ENCODE assay signal across 9 cellular contexts in the genomic region with DNA sequence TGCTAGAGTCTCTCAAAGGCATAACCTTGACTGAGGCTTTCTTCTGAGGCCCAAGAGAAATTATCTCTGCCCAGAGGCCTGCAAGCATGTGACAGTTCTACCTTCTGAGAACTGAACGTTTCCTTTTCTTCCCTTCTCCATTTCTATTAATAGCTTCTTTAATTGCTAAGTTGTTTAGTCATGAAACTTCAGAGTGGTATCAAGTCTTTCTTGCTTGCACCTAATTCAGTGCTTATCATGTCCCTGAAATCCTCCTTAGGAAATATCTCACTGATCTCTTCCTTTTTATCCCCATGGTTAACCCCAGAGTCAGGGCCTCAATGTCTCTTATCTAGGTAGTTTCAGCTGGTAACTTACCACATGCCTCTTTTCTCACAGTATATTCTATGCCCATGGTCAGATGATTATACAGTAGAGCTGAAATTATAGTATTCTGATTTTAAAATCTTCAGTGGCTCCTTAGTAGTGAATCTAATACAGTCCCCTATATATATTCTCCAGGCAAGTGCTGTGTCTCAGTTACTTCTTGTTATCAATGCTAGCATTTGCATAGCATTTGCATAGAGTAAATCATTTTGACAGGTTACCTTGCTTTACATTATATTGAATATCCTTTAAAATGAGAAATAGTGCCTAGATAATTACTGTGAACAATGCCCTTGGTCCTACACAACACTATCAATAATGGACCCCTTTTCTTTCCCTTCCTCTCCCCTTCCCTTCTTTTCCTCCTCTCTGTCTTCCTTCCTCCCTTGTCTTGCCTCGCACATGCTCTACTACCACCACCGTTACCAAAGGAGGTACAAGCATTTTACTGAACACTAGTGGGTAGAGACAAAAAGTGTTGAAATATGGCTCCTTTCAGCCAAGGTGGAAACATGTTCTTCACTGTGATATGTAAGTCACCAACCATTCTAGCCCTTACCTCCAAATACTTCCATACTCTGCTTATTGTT. TPM values are rescaled to one million over a fixed set of nuclear protein-coding genes. Genes with fewer than 3 reads are reported as not detected.
DNase-seq lines count a peak whose midpoint lies in the region; ATAC-seq, FAIRE-seq and TF ChIP-seq lines count a peak whose summit lies in the region.
"Had no signal": no experiment of that assay in that cellular context is flagged by ENCODE, and none has a peak within 500 bp of the region (broad histone marks: within the 10 kb centered on the region; RNA-seq: fewer than 3 reads in every experiment).

No MANE protein-coding gene starts in this region.

- RAD21 ChIA-PET in GM12878 (lab: Charles Lee; ENCODE audit: unreplicated experiment), result interaction anchor here (1.3 kb wide), 1 partner anchor 33 kb away, joined by 7 read pairs; the partner anchor contains the start of gene KBTBD8

- H3K36me3 ChIP-seq in GM12878 (ENCODE audit: control insufficient read depth in 2 of 2, insufficient read depth in 2 of 2, low read length in 1 of 2) (no peaks in the 10 kb centered on the region), colonic mucosa (no peaks in the 10 kb centered on the region), uterus (no peaks in the 10 kb centered on the region)
- H3K36me3 ChIP-seq: heart right ventricle had no signal

- H3K9me3 ChIP-seq in GM12878 (replicated peaks; ENCODE audit: control insufficient read depth, insufficient read depth, low read length) (no peaks in the 10 kb centered on the region), colonic mucosa (no peaks in the 10 kb centered on the region), uterus (no peaks in the 10 kb centered on the region)
- H3K9me3 ChIP-seq: heart right ventricle had no signal

- H3K27me3 ChIP-seq in GM12878 (replicated peaks in 1 of 2; ENCODE audit: control insufficient read depth in 2 of 2, insufficient read depth in 2 of 2, low read length in 1 of 2) (no peaks in the 10 kb centered on the region), colonic mucosa (no peaks in the 10 kb centered on the region), uterus (no peaks in the 10 kb centered on the region)
- H3K27me3 ChIP-seq: heart right ventricle had no signal

- peak overlapping the region; percentile 34; the same call in 1 of the 2 replicates for H3K27ac ChIP-seq in GM12878 (ENCODE audit: control insufficient read depth, insufficient read depth)
- no peak overlapping the region for H3K27ac ChIP-seq in colonic mucosa
- H3K27ac ChIP-seq in uterus, result no peak overlapping the region
- H3K27ac ChIP-seq: heart right ventricle had no signal

- no peak overlapping the region; the same call in 1 of the 2 replicates for H2AFZ ChIP-seq in GM12878 (ENCODE audit: control insufficient read depth, low read depth, low read length)

- no peak for TF ChIP-seq EP300 in GM12878 (IDR thresholded peaks at IDR 0.05; ENCODE audit: borderline replicate concordance in 1 of 2, control insufficient read depth in 1 of 2, low read depth in 2 of 2, low read length in 2 of 2)

- BruUV-seq in GM12878 (replicated peaks; lab: Mats Ljungman, UMichigan), result no TSS peak

- TF ChIP-seq CTCF in GM12878 (IDR thresholded peaks at IDR 0.05 in 2 of 3, conservative IDR thresholded peaks at IDR 0.05 in 1 of 3; ENCODE audit: control insufficient read depth in 2 of 3, extremely low read depth in 1 of 3, insufficient read depth in 1 of 3, low read depth in 3 of 3, low read length in 3 of 3) (no peak), colonic mucosa (IDR thresholded peaks at IDR 0.05) (no peak), uterus (IDR thresholded peaks at IDR 0.05) (no peak)

- H3K9ac ChIP-seq in GM12878 (ENCODE audit: control insufficient read depth, insufficient read depth, low read length) (no peak overlapping the region), colonic mucosa (ENCODE audit: low read depth in 2 of 2, low read length in 2 of 2) (no peak overlapping the region)

- H3K79me2 ChIP-seq in GM12878 (ENCODE audit: control insufficient read depth, insufficient read depth, low read length), result no peaks in the 10 kb centered on the region

- 31% methylated on average over 3 of the region's 3 CpGs for WGBS in GM12878 (ENCODE audit: insufficient coverage, insufficient replicate concordance, low lambda C conversion rate, missing lambda C conversion rate)

- peak; percentile 68 for ATAC-seq in GM19023 (IDR thresholded peaks at IDR 0.05; ENCODE audit: unreplicated experiment)
- ATAC-seq in HG02571 (IDR thresholded peaks at IDR 0.05; ENCODE audit: unreplicated experiment), result peak; percentile 68
- ATAC-seq in HG03442 (IDR thresholded peaks at IDR 0.05; ENCODE audit: unreplicated experiment), result peak; percentile 60
- ATAC-seq in GM12878, result peak; percentile 82
- no peak for ATAC-seq in HG03520 (IDR thresholded peaks at IDR 0.05; ENCODE audit: unreplicated experiment)

- TF ChIP-seq RAD21 in GM12878 (IDR thresholded peaks at IDR 0.05; ENCODE audit: insufficient read depth, low read depth, low read length), result no peak

- H3K4me2 ChIP-seq in GM12878 (ENCODE audit: control insufficient read depth, insufficient read depth), result peak overlapping the region; percentile 17; the same call in 1 of the 2 replicates

- no peak for TF ChIP-seq POLR2A in GM12878 (IDR thresholded peaks at IDR 0.05; ENCODE audit: low read depth, low read length)
- TF ChIP-seq POLR2A in uterus (IDR thresholded peaks at IDR 0.05), result no peak

- CTCF ChIA-PET in GM12878 (lab: Yijun Ruan, JAX), result interaction anchor here (0.9 to 1.7 kb wide), 2 partner anchors 40 to 59 kb away, joined by 3 to 5 read pairs; no protein-coding TSS in a partner anchor

- in situ Hi-C loops in GM12878 (cut with MboI), result no loop called here

- DNase-seq in GM12878 (ENCODE audit: low read depth, low spot score) (peak; percentile 19), colonic mucosa (no peak), pons (ENCODE audit: low spot score) (no peak), uterus (no peak)
- DNase-seq: heart right ventricle had no signal

- FAIRE-seq in GM12878 (lab: Jason Lieb, UNC), result peak; percentile 65

- intact Hi-C loops in GM12878 (cut with micrococcal nuclease; ENCODE audit: unreplicated experiment), result no loop called here
- intact Hi-C loops in colonic mucosa (cut with DNase I), result loop anchor here (10.0 kb wide), 1 partner anchor 56 kb away; no protein-coding TSS in a partner anchor
- intact Hi-C loops in uterus (cut with DNase I; ENCODE audit: low total_unique reads), result no loop called here

- H3K4me1 ChIP-seq in GM12878 (ENCODE audit: control insufficient read depth, insufficient read depth, low read length) (peaks cover 13% of the 10 kb centered on the region), colonic mucosa (no peaks in the 10 kb centered on the region), uterus (no peaks in the 10 kb centered on the region)

- no peaks in the 10 kb centered on the region for H4K20me1 ChIP-seq in GM12878 (ENCODE audit: control insufficient read depth, insufficient read depth)

- SMC1A ChIA-PET in GM12878 (lab: Charles Lee; ENCODE audit: uncharacterized antibody, unreplicated experiment), result interaction anchor here (1.5 kb wide), 4 partner anchors 17 to 83 kb away, joined by 4 to 6 read pairs (median 6); partner anchors contain the start of gene KBTBD8

- POLR2A ChIA-PET in GM12878 (lab: Charles Lee), result no interaction called here

- H3K4me3 ChIP-seq in GM12878 (peak overlapping the region; percentile 2; the same call in 1 of the 2 replicates), colonic mucosa (no peak overlapping the region), uterus (no peak overlapping the region)
- H3K4me3 ChIP-seq: heart right ventricle had no signal

TF ChIP-seq in GM12878, 131 proteins besides CTCF, POLR2A, EP300 and RAD21:
- peak; percentile 66; the same call in 1 of the 2 replicates for TF ChIP-seq MEF2A (IDR thresholded peaks at IDR 0.05; ENCODE audit: insufficient read depth, low read depth, low read length)
- TF ChIP-seq MYC (IDR thresholded peaks at IDR 0.05; ENCODE audit: insufficient read depth, insufficient read length, insufficient replicate concordance, low read length, severe bottlenecking), result no peak
- no peak for TF ChIP-seq NKRF (conservative IDR thresholded peaks at IDR 0.05)
- peak; percentile 35 for TF ChIP-seq MEF2B (IDR thresholded peaks at IDR 0.05; ENCODE audit: partially characterized antibody, poor library complexity, severe bottlenecking)
- no peak for TF ChIP-seq RFX5 (IDR thresholded peaks at IDR 0.05; ENCODE audit: low read depth, low read length)
TF ChIP-seq in GM12878: peak in this region for 2.

RNA-seq across cellular contexts. Expression of gene KBTBD8, which starts 33.0 kb away (rescaled TPM):
- total RNA-seq in GM12878 (2013; cell fraction: nucleolus; rRNA removed), result 9.7 and 10.0 TPM in 2 replicates
- total RNA-seq in GM12878 (2014; rRNA removed), result 33.2 and 38.5 TPM in 2 replicates
- 35.7 and 35.8 TPM in 2 replicates for total RNA-seq in GM12878 (2014; rRNA removed; fragmentation: Illumina TruSeq; extraction: Trizol)
- 27.6 and 28.8 TPM in 2 replicates for total RNA-seq in GM12878 (2021)
- polyA plus RNA-seq in GM12878 (2011; ENCODE audit: low read depth), result 16.2 TPM
- 44.4 and 54.1 TPM in 2 replicates for polyA plus RNA-seq in GM12878 (2011; rRNA removed)
- polyA plus RNA-seq in GM12878 (2011; cell fraction: cytosol; rRNA removed), result 13.8 and 16.4 TPM in 2 replicates
- 11.6 and 14.3 TPM in 2 replicates for polyA plus RNA-seq in GM12878 (2011; cell fraction: nucleus; rRNA removed)
- 10.7 and 19.6 TPM in 2 replicates for polyA plus RNA-seq in GM12878 (2012)
- 24.4 and 34.5 TPM in 2 replicates for polyA plus RNA-seq in GM12878 (2014; fragmentation: Illumina TruSeq; extraction: Trizol)
- polyA plus RNA-seq in GM12878 (2014; fragmentation: Nextera tagmentation; extraction: Ambion mirVana), result 1 to 10 TPM; 8.5 to 9.2 TPM
- polyA plus RNA-seq in GM12878 (2014; rRNA removed), result 13.6 and 14.3 TPM in 2 replicates
- 10 to 100 TPM; 11.9 to 13.5 TPM for polyA plus RNA-seq in GM12878 (2016; fragmentation: Nextera tagmentation; extraction: Ambion mirVana)
- 40.0 and 87.9 TPM in 2 replicates for polyA minus RNA-seq in GM12878 (2011; rRNA and poly(A)+ RNA removed)
- polyA minus RNA-seq in GM12878 (2011; cell fraction: cytosol; rRNA and poly(A)+ RNA removed), result 26.6 and 32.5 TPM in 2 replicates
- 17.2 and 22.4 TPM in 2 replicates for polyA minus RNA-seq in GM12878 (2011; cell fraction: nucleus; rRNA and poly(A)+ RNA removed)
- 1 to 10 TPM; 4.6 to 5.0 TPM for total RNA-seq in colonic mucosa
- total RNA-seq in uterus, result 1 to 10 TPM in 1 of 4 donors, under 1 TPM in 1, not detected in 2; 0.98 to 2.6 TPM
